Comparison of ENCODE assay signal across 1 cellular context in the genomic region with DNA sequence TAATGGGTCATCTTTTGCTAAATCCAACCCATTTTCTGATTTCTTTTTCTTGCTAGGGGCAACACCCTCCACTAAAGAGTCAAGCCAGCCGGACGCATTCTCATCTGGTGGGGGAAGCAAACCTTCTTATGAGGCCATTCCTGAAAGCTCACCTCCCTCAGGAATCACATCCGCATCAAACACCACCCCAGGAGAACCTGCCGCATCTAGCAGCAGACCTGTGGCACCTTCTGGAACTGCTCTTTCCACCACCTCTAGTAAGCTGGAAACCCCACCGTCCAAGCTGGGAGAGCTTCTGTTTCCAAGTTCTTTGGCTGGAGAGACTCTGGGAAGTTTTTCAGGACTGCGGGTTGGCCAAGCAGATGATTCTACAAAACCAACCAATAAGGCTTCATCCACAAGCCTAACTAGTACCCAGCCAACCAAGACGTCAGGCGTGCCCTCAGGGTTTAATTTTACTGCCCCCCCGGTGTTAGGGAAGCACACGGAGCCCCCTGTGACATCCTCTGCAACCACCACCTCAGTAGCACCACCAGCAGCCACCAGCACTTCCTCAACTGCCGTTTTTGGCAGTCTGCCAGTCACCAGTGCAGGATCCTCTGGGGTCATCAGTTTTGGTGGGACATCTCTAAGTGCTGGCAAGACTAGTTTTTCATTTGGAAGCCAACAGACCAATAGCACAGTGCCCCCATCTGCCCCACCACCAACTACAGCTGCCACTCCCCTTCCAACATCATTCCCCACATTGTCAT.
A peak's percentile ranks its signal among the peaks of the same experiment; 100 is the strongest.
TF ChIP-seq lines count a peak whose summit lies in the region.

No MANE protein-coding gene starts in this region.

TF ChIP-seq in K562, 482 proteins besides CTCF, POLR2A, EP300 and RAD21:
- no peak for TF ChIP-seq MTA1 (IDR thresholded peaks at IDR 0.05; ENCODE audit: borderline replicate concordance)
- TF ChIP-seq, protein P1, sequence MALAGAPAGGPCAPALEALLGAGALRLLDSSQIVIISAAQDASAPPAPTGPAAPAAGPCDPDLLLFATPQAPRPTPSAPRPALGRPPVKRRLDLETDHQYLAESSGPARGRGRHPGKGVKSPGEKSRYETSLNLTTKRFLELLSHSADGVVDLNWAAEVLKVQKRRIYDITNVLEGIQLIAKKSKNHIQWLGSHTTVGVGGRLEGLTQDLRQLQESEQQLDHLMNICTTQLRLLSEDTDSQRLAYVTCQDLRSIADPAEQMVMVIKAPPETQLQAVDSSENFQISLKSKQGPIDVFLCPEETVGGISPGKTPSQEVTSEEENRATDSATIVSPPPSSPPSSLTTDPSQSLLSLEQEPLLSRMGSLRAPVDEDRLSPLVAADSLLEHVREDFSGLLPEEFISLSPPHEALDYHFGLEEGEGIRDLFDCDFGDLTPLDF (CRISPR knock-in tag; IDR thresholded peaks at IDR 0.05) = peak; percentile 58; the same call in 1 of the 2 replicates
